31 cellular contexts compared by ENCODE assay signal in the genomic region with DNA sequence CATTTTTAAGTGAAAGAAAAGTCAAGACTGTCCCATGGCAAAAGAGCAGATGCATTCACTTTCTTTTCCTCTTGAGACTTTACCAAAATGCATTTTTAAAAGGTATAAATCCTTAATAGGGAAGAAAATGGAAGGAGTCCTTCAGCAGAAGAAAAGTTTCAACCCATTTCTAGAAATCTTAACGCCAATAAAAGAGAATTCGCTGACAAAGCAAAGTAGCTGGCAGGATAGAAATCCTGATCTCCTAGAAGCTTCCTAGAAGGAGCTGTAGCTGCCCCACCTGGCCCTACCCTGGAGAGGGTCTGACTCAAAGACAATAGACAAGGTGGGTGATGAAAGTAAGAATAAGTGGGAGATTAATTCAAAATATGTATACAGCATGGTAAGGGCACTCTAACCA.
"Had no signal": no experiment of that assay in that cellular context is flagged by ENCODE, and none has a peak within 500 bp of the region (broad histone marks: within the 10 kb centered on the region; RNA-seq: fewer than 3 reads in every experiment).

No MANE protein-coding gene starts in this region.

- FAIRE-seq: astrocyte, colon had no signal

- H3K36me3 ChIP-seq: brain microvascular endothelial cell, esophagus muscularis mucosa, gastrocnemius medialis, heart left ventricle had no signal

- H3K27ac Mint-ChIP-seq: activated CD4-positive, alpha-beta memory T cell treated with anti-CD3 and anti-CD28 coated beads for 36 hours; activated CD4-positive, alpha-beta T cell treated with anti-CD3 and anti-CD28 coated beads for 36 hours; activated CD4-positive, alpha-beta T cell treated with anti-CD3 and anti-CD28 coated beads, Interleukin-2, amount 10 ng/mL, durations not matched to agents 24 days and 14 days; activated CD8-positive, alpha-beta memory T cell treated with anti-CD3 and anti-CD28 coated beads, Interleukin-2, amount 10 ng/mL, durations not matched to agents 7 days and 5 days; activated CD8-positive, alpha-beta T cell treated with anti-CD3 and anti-CD28 coated beads, Interleukin-2, amount 10 ng/mL, durations not matched to agents 7 days and 5 days; activated naive CD4-positive, alpha-beta T cell treated with anti-CD3 and anti-CD28 coated beads for 36 hours; activated naive CD4-positive, alpha-beta T cell treated with anti-CD3 and anti-CD28 coated beads, Interleukin-2, amount 50 U/mL, for 24 hours; activated naive CD8-positive, alpha-beta T cell treated with anti-CD3 and anti-CD28 coated beads, Interleukin-2, amount 10 ng/mL, durations not matched to agents 7 days and 5 days; activated T-helper 1 cell treated with anti-CD3 and anti-CD28 coated beads, Interleukin-12 subunit alpha, Interleukin-12 subunit beta, Interleukin-2, Interleukin-4 antibody, amounts not matched to agents 30 ng/mL and 10 ng/mL and 1 ng/mL, durations not matched to agents 14 hours and 24 hours and 36 hours; activated T-helper 2 cell treated with anti-CD3 and anti-CD28 coated beads, Interferon-gamma antibody, Interleukin-2, Interleukin-4, amounts not matched to agents 10 μg/mL and 5 μg/mL and 100 μg/mL, durations not matched to agents 14 hours and 24 hours and 36 hours; effector memory CD8-positive, alpha-beta T cell had no signal

- H3K4me3 ChIP-seq: esophagus muscularis mucosa, gastrocnemius medialis, heart left ventricle had no signal

- H3K9me3 ChIP-seq: esophagus muscularis mucosa, gastrocnemius medialis, heart left ventricle had no signal

- H3K4me3 Mint-ChIP-seq: activated CD4-positive, alpha-beta memory T cell treated with anti-CD3 and anti-CD28 coated beads for 36 hours; activated CD4-positive, alpha-beta T cell treated with anti-CD3 and anti-CD28 coated beads for 36 hours; activated CD4-positive, alpha-beta T cell treated with anti-CD3 and anti-CD28 coated beads, Interleukin-2, amount 10 ng/mL, durations not matched to agents 24 days and 14 days; activated CD8-positive, alpha-beta memory T cell treated with anti-CD3 and anti-CD28 coated beads, Interleukin-2, amount 10 ng/mL, durations not matched to agents 7 days and 5 days; activated CD8-positive, alpha-beta T cell treated with anti-CD3 and anti-CD28 coated beads, Interleukin-2, amount 10 ng/mL, durations not matched to agents 7 days and 5 days; activated naive CD4-positive, alpha-beta T cell treated with anti-CD3 and anti-CD28 coated beads for 36 hours; activated naive CD4-positive, alpha-beta T cell treated with anti-CD3 and anti-CD28 coated beads, Interleukin-2, amount 50 U/mL, for 24 hours; activated naive CD8-positive, alpha-beta T cell treated with anti-CD3 and anti-CD28 coated beads, Interleukin-2, amount 10 ng/mL, durations not matched to agents 7 days and 5 days; activated T-helper 1 cell treated with anti-CD3 and anti-CD28 coated beads, Interleukin-12 subunit alpha, Interleukin-12 subunit beta, Interleukin-2, Interleukin-4 antibody, amounts not matched to agents 30 ng/mL and 10 ng/mL and 1 ng/mL, durations not matched to agents 14 hours and 24 hours and 36 hours; central memory CD8-positive, alpha-beta T cell; effector memory CD8-positive, alpha-beta T cell had no signal

- H3K36me3 Mint-ChIP-seq: activated CD4-positive, alpha-beta memory T cell treated with anti-CD3 and anti-CD28 coated beads for 36 hours; activated CD8-positive, alpha-beta memory T cell treated with anti-CD3 and anti-CD28 coated beads, Interleukin-2, amount 10 ng/mL, durations not matched to agents 7 days and 5 days; activated naive CD4-positive, alpha-beta T cell treated with anti-CD3 and anti-CD28 coated beads, Interleukin-2, amount 50 U/mL, for 24 hours; activated naive CD8-positive, alpha-beta T cell treated with anti-CD3 and anti-CD28 coated beads, Interleukin-2, amount 10 ng/mL, durations not matched to agents 7 days and 5 days had no signal

- H3K9me3 Mint-ChIP-seq: activated CD4-positive, alpha-beta memory T cell treated with anti-CD3 and anti-CD28 coated beads for 36 hours; activated CD4-positive, alpha-beta T cell treated with anti-CD3 and anti-CD28 coated beads, Interleukin-2, amount 10 ng/mL, durations not matched to agents 24 days and 14 days; activated naive CD4-positive, alpha-beta T cell treated with anti-CD3 and anti-CD28 coated beads for 36 hours; activated naive CD4-positive, alpha-beta T cell treated with anti-CD3 and anti-CD28 coated beads, Interleukin-2, amount 50 U/mL, for 24 hours; activated naive CD8-positive, alpha-beta T cell treated with anti-CD3 and anti-CD28 coated beads, Interleukin-2, amount 10 ng/mL, durations not matched to agents 7 days and 5 days; activated T-helper 1 cell treated with anti-CD3 and anti-CD28 coated beads, Interleukin-12 subunit alpha, Interleukin-12 subunit beta, Interleukin-2, Interleukin-4 antibody, amounts not matched to agents 30 ng/mL and 10 ng/mL and 1 ng/mL, durations not matched to agents 14 hours and 24 hours and 36 hours; activated T-helper 2 cell treated with anti-CD3 and anti-CD28 coated beads, Interferon-gamma antibody, Interleukin-2, Interleukin-4, amounts not matched to agents 10 μg/mL and 5 μg/mL and 100 μg/mL, durations not matched to agents 14 hours and 24 hours and 36 hours; central memory CD8-positive, alpha-beta T cell; effector memory CD8-positive, alpha-beta T cell had no signal

- DNase-seq: activated CD4-positive, alpha-beta memory T cell treated with anti-CD3 and anti-CD28 coated beads for 36 hours; activated CD4-positive, alpha-beta T cell treated with anti-CD3 and anti-CD28 coated beads for 36 hours; activated CD4-positive, alpha-beta T cell treated with anti-CD3 and anti-CD28 coated beads, Interleukin-2, amount 10 ng/mL, durations not matched to agents 24 days and 14 days; activated CD4-positive, CD25-positive, alpha-beta regulatory T cell; activated CD4-positive, CD25-positive, alpha-beta regulatory T cell treated with anti-CD3 and anti-CD28 coated beads, Interleukin-2, amount 50 U/mL, for 72 hours; activated CD8-positive, alpha-beta memory T cell treated with anti-CD3 and anti-CD28 coated beads, Interleukin-2, amount 10 ng/mL, durations not matched to agents 7 days and 5 days; activated CD8-positive, alpha-beta memory T cell treated with anti-CD3 and anti-CD28 coated beads, Interleukin-2, amount 50 U/mL, for 4 hours; activated CD8-positive, alpha-beta T cell treated with anti-CD3 and anti-CD28 coated beads, Interleukin-2, amount 10 ng/mL, durations not matched to agents 7 days and 5 days; activated effector memory CD4-positive, alpha-beta T cell treated with anti-CD3 and anti-CD28 coated beads, Interleukin-2, amount 50 U/mL, for 16 hours; activated naive CD4-positive, alpha-beta T cell treated with anti-CD3 and anti-CD28 coated beads for 36 hours; activated naive CD8-positive, alpha-beta T cell treated with anti-CD3 and anti-CD28 coated beads, Interleukin-2, amount 10 ng/mL, durations not matched to agents 7 days and 5 days; activated T-cell treated with anti-CD3 and anti-CD28 coated beads, Interleukin-2, amount 50 U/mL, for 1 hour; activated T-cell treated with anti-CD3 and anti-CD28 coated beads, Interleukin-2, amount 50 U/mL, for 48 hours; brain microvascular endothelial cell; cortex of kidney; dermis blood vessel endothelial cell; effector CD4-positive, alpha-beta T cell; effector memory CD8-positive, alpha-beta T cell; erythroblast; foreskin keratinocyte; gastrocnemius medialis; glutamatergic neuron; heart left ventricle; T-helper 2 cell had no signal

- ATAC-seq: activated CD4-positive, alpha-beta T cell treated with anti-CD3 and anti-CD28 coated beads for 36 hours; activated CD8-positive, alpha-beta memory T cell treated with anti-CD3 and anti-CD28 coated beads, Interleukin-2, amount 10 ng/mL, durations not matched to agents 7 days and 5 days; activated CD8-positive, alpha-beta T cell treated with anti-CD3 and anti-CD28 coated beads, Interleukin-2, amount 10 ng/mL, durations not matched to agents 7 days and 5 days; effector memory CD8-positive, alpha-beta T cell; foreskin keratinocyte; gastrocnemius medialis; heart left ventricle had no signal

- H3K27me3 ChIP-seq: brain microvascular endothelial cell, esophagus muscularis mucosa, gastrocnemius medialis, heart left ventricle had no signal

- H3K27ac ChIP-seq: brain microvascular endothelial cell, esophagus muscularis mucosa, foreskin keratinocyte, gastrocnemius medialis, heart left ventricle had no signal

- H3K4me1 Mint-ChIP-seq: activated CD4-positive, alpha-beta T cell treated with anti-CD3 and anti-CD28 coated beads for 36 hours; activated CD4-positive, alpha-beta T cell treated with anti-CD3 and anti-CD28 coated beads, Interleukin-2, amount 10 ng/mL, durations not matched to agents 24 days and 14 days; activated naive CD4-positive, alpha-beta T cell treated with anti-CD3 and anti-CD28 coated beads, Interleukin-2, amount 50 U/mL, for 24 hours had no signal

- H3K4me1 ChIP-seq: foreskin keratinocyte, gastrocnemius medialis had no signal
